In genomic region chr18:49167084-49167483, GRCh38 we compare ENCODE assay signal across 14 cellular contexts.
"Had no signal": no experiment of that assay in that cellular context is flagged by ENCODE, and none has a peak within 500 bp of the region (broad histone marks: within the 10 kb centered on the region; RNA-seq: fewer than 3 reads in every experiment).

No MANE protein-coding gene starts in this region.

- DNase-seq: activated CD4-positive, alpha-beta T cell treated with anti-CD3 and anti-CD28 coated beads for 36 hours; activated CD8-positive, alpha-beta memory T cell treated with anti-CD3 and anti-CD28 coated beads for 24 hours; activated naive CD4-positive, alpha-beta T cell treated with Interleukin-2 at 50 U/mL for 16 hours; activated naive CD8-positive, alpha-beta T cell treated with anti-CD3 and anti-CD28 coated beads, Interleukin-2, amount 50 U/mL, for 24 hours; activated T-cell treated with anti-CD3 and anti-CD28 coated beads for 4 hours; aorta; effector memory CD4-positive, alpha-beta T cell; head of caudate nucleus; immature natural killer cell; mesenchymal stem cell; natural killer cell; thyroid gland; WERI-Rb-1 had no signal

- H3K9me3 ChIP-seq: neutrophil, thyroid gland had no signal

- H3K36me3 ChIP-seq: thyroid gland, WERI-Rb-1 had no signal

- H3K4me3 ChIP-seq: thyroid gland had no signal

- H3K27ac ChIP-seq: neutrophil, thyroid gland, WERI-Rb-1 had no signal

- H3K27me3 ChIP-seq: neutrophil, thyroid gland had no signal
